1 cellular context compared by ENCODE assay signal in the genomic region with DNA sequence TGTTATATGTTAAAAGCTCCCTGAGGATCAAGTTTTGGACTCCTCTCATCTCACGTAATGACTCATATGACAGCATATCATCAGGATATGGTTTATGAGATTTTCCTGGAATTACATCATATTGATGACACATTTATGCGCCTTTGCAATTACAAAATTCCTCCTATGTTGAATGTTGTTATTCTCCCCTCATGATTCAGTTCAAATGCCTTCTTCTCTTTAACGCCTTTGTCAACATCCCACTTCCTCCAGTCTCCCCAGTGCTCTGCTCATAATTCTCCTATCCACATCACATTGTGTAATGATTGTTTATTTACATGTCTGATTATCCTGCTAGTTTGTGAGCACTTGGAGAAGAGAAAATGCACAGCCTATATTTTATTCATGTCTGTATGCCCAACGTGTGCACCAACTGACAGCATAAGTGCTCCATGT.
A peak's percentile ranks its signal among the peaks of the same experiment; 100 is the strongest.
TF ChIP-seq lines count a peak whose summit lies in the region.

No MANE protein-coding gene starts in this region.

TF ChIP-seq in HEK293, 187 proteins besides CTCF, POLR2A, EP300 and RAD21 (continued from another document and continues in another):
- TF ChIP-seq, protein P1, sequence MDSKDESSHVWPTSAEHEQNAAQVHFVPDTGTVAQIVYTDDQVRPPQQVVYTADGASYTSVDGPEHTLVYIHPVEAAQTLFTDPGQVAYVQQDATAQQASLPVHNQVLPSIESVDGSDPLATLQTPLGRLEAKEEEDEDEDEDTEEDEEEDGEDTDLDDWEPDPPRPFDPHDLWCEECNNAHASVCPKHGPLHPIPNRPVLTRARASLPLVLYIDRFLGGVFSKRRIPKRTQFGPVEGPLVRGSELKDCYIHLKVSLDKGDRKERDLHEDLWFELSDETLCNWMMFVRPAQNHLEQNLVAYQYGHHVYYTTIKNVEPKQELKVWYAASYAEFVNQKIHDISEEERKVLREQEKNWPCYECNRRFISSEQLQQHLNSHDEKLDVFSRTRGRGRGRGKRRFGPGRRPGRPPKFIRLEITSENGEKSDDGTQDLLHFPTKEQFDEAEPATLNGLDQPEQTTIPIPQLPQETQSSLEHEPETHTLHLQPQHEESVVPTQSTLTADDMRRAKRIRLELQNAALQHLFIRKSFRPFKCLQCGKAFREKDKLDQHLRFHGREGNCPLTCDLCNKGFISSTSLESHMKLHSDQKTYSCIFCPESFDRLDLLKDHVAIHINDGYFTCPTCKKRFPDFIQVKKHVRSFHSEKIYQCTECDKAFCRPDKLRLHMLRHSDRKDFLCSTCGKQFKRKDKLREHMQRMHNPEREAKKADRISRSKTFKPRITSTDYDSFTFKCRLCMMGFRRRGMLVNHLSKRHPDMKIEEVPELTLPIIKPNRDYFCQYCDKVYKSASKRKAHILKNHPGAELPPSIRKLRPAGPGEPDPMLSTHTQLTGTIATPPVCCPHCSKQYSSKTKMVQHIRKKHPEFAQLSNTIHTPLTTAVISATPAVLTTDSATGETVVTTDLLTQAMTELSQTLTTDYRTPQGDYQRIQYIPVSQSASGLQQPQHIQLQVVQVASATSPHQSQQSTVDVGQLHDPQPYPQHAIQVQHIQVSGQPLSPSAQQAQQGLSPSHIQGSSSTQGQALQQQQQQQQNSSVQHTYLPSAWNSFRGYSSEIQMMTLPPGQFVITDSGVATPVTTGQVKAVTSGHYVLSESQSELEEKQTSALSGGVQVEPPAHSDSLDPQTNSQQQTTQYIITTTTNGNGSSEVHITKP (tag by site-specific recombination; IDR thresholded peaks at IDR 0.05): peak; percentile 96
- TF ChIP-seq ZNF146 (tag by site-specific recombination; IDR thresholded peaks at IDR 0.05) (peak; percentile 92), ZBTB1 (tag by site-specific recombination; IDR thresholded peaks at IDR 0.05) (peak; percentile 99), ZNF133 (tag by site-specific recombination; IDR thresholded peaks at IDR 0.05) (no peak), ZNF140 (tag by site-specific recombination; IDR thresholded peaks at IDR 0.05) (no peak), ZNF629 (tag by site-specific recombination; IDR thresholded peaks at IDR 0.05) (peak; percentile 99), KLF16 (tag by site-specific recombination; IDR thresholded peaks at IDR 0.05) (peak; percentile 86), ZNF391 (tag by site-specific recombination; IDR thresholded peaks at IDR 0.05; ENCODE audit: borderline replicate concordance, low read depth) (peak; percentile 91; the same call in 1 of the 2 replicates), ZIC2 (tag by site-specific recombination; IDR thresholded peaks at IDR 0.05) (peak; percentile 79), ZNF202 (tag by site-specific recombination; IDR thresholded peaks at IDR 0.05; ENCODE audit: borderline replicate concordance) (no peak), ZNF19 (tag by site-specific recombination; IDR thresholded peaks at IDR 0.05; ENCODE audit: low read depth) (0 out of 2 replicates have a peak, but pooled peaks have one; percentile 61), ZNF514 (tag by site-specific recombination; IDR thresholded peaks at IDR 0.05) (no peak), ZNF155 (tag by site-specific recombination; IDR thresholded peaks at IDR 0.05) (peak; percentile 97; the same call in 1 of the 2 replicates), ZFP69B (tag by site-specific recombination; IDR thresholded peaks at IDR 0.05) (peak; percentile 94), ZBTB21 (tag by site-specific recombination; IDR thresholded peaks at IDR 0.05) (peak; percentile 99), ZNF660 (tag by site-specific recombination; IDR thresholded peaks at IDR 0.05) (no peak; the same call in 1 of the 2 replicates), SP3 (tag by site-specific recombination; IDR thresholded peaks at IDR 0.05) (peak; percentile 71), ZNF785 (tag by site-specific recombination; IDR thresholded peaks at IDR 0.05) (no peak), ZNF792 (tag by site-specific recombination; IDR thresholded peaks at IDR 0.05) (peak; percentile 89), MZF1 (tag by site-specific recombination; IDR thresholded peaks at IDR 0.05; ENCODE audit: borderline replicate concordance) (0 out of 2 replicates have a peak, but pooled peaks have one; percentile 37), ZBTB7A (tag by site-specific recombination; IDR thresholded peaks at IDR 0.05; ENCODE audit: low read depth) (no peak), ZNF24 (tag by site-specific recombination; IDR thresholded peaks at IDR 0.05) (peak; percentile 99), ZNF600 (tag by site-specific recombination; IDR thresholded peaks at IDR 0.05) (peak; percentile 93), ZNF184 (tag by site-specific recombination; IDR thresholded peaks at IDR 0.05) (peak; percentile 99), ZEB2 (tag by site-specific recombination; IDR thresholded peaks at IDR 0.05) (peak; percentile 100), FEZF1 (tag by site-specific recombination; IDR thresholded peaks at IDR 0.05) (peak; percentile 95), ZNF837 (tag by site-specific recombination; IDR thresholded peaks at IDR 0.05) (no peak), ZNF510 (tag by site-specific recombination; IDR thresholded peaks at IDR 0.05; ENCODE audit: insufficient replicate concordance) (no peak), ZNF394 (tag by site-specific recombination; IDR thresholded peaks at IDR 0.05; ENCODE audit: borderline replicate concordance) (peak; percentile 89), ZNF248 (tag by site-specific recombination; IDR thresholded peaks at IDR 0.05) (no peak)
- TF ChIP-seq, protein P2, sequence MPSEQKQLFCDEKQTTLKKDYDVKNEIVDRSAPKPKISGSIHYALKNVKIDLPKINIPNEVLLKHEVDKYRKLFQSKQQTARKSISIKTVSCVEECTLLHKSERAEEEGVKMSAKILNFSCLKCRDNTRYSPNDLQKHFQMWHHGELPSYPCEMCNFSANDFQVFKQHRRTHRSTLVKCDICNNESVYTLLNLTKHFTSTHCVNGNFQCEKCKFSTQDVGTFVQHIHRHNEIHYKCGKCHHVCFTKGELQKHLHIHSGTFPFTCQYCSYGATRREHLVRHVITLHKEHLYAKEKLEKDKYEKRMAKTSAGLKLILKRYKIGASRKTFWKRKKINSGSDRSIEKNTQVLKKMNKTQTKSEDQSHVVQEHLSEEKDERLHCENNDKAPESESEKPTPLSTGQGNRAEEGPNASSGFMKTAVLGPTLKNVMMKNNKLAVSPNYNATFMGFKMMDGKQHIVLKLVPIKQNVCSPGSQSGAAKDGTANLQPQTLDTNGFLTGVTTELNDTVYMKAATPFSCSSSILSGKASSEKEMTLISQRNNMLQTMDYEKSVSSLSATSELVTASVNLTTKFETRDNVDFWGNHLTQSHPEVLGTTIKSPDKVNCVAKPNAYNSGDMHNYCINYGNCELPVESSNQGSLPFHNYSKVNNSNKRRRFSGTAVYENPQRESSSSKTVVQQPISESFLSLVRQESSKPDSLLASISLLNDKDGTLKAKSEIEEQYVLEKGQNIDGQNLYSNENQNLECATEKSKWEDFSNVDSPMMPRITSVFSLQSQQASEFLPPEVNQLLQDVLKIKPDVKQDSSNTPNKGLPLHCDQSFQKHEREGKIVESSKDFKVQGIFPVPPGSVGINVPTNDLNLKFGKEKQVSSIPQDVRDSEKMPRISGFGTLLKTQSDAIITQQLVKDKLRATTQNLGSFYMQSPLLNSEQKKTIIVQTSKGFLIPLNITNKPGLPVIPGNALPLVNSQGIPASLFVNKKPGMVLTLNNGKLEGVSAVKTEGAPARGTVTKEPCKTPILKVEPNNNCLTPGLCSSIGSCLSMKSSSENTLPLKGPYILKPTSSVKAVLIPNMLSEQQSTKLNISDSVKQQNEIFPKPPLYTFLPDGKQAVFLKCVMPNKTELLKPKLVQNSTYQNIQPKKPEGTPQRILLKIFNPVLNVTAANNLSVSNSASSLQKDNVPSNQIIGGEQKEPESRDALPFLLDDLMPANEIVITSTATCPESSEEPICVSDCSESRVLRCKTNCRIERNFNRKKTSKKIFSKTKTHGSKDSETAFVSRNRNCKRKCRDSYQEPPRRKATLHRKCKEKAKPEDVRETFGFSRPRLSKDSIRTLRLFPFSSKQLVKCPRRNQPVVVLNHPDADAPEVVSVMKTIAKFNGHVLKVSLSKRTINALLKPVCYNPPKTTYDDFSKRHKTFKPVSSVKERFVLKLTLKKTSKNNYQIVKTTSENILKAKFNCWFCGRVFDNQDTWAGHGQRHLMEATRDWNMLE (tag by site-specific recombination; conservative IDR thresholded peaks at IDR 0.05; ENCODE audit: low read depth): peak; percentile 80
- TF ChIP-seq, protein P3, sequence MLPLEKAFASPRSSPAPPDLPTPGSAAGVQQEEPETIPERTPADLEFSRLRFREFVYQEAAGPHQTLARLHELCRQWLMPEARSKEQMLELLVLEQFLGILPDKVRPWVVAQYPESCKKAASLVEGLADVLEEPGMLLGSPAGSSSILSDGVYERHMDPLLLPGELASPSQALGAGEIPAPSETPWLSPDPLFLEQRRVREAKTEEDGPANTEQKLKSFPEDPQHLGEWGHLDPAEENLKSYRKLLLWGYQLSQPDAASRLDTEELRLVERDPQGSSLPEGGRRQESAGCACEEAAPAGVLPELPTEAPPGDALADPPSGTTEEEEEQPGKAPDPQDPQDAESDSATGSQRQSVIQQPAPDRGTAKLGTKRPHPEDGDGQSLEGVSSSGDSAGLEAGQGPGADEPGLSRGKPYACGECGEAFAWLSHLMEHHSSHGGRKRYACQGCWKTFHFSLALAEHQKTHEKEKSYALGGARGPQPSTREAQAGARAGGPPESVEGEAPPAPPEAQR (tag by site-specific recombination; IDR thresholded peaks at IDR 0.05): peak; percentile 60; the same call in 1 of the 2 replicates
- TF ChIP-seq, protein P4, sequence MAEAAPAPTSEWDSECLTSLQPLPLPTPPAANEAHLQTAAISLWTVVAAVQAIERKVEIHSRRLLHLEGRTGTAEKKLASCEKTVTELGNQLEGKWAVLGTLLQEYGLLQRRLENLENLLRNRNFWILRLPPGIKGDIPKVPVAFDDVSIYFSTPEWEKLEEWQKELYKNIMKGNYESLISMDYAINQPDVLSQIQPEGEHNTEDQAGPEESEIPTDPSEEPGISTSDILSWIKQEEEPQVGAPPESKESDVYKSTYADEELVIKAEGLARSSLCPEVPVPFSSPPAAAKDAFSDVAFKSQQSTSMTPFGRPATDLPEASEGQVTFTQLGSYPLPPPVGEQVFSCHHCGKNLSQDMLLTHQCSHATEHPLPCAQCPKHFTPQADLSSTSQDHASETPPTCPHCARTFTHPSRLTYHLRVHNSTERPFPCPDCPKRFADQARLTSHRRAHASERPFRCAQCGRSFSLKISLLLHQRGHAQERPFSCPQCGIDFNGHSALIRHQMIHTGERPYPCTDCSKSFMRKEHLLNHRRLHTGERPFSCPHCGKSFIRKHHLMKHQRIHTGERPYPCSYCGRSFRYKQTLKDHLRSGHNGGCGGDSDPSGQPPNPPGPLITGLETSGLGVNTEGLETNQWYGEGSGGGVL (tag by site-specific recombination; IDR thresholded peaks at IDR 0.05): peak; percentile 89
- TF ChIP-seq, protein P5, sequence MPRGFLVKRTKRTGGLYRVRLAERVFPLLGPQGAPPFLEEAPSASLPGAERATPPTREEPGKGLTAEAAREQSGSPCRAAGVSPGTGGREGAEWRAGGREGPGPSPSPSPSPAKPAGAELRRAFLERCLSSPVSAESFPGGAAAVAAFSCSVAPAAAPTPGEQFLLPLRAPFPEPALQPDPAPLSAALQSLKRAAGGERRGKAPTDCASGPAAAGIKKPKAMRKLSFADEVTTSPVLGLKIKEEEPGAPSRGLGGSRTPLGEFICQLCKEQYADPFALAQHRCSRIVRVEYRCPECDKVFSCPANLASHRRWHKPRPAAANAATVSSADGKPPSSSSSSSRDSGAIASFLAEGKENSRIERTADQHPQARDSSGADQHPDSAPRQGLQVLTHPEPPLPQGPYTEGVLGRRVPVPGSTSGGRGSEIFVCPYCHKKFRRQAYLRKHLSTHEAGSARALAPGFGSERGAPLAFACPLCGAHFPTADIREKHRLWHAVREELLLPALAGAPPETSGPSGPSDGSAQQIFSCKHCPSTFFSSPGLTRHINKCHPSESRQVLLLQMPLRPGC (tag by site-specific recombination; IDR thresholded peaks at IDR 0.05): peak; percentile 100
- TF ChIP-seq, protein P6, sequence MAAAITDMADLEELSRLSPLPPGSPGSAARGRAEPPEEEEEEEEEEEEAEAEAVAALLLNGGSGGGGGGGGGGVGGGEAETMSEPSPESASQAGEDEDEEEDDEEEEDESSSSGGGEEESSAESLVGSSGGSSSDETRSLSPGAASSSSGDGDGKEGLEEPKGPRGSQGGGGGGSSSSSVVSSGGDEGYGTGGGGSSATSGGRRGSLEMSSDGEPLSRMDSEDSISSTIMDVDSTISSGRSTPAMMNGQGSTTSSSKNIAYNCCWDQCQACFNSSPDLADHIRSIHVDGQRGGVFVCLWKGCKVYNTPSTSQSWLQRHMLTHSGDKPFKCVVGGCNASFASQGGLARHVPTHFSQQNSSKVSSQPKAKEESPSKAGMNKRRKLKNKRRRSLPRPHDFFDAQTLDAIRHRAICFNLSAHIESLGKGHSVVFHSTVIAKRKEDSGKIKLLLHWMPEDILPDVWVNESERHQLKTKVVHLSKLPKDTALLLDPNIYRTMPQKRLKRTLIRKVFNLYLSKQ (tag by site-specific recombination; IDR thresholded peaks at IDR 0.05; ENCODE audit: borderline replicate concordance): peak; percentile 25; the same call in 1 of the 2 replicates
- TF ChIP-seq, protein P7, sequence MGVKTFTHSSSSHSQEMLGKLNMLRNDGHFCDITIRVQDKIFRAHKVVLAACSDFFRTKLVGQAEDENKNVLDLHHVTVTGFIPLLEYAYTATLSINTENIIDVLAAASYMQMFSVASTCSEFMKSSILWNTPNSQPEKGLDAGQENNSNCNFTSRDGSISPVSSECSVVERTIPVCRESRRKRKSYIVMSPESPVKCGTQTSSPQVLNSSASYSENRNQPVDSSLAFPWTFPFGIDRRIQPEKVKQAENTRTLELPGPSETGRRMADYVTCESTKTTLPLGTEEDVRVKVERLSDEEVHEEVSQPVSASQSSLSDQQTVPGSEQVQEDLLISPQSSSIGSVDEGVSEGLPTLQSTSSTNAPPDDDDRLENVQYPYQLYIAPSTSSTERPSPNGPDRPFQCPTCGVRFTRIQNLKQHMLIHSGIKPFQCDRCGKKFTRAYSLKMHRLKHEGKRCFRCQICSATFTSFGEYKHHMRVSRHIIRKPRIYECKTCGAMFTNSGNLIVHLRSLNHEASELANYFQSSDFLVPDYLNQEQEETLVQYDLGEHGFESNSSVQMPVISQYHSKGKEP (tag by site-specific recombination; IDR thresholded peaks at IDR 0.05): peak; percentile 49
